ENCODE assay signal across 14 cellular contexts in genomic region chr2:115574667-115575066, GRCh38.
DNase-seq lines count a peak whose midpoint lies in the region; TF ChIP-seq lines count a peak whose summit lies in the region.
"Had no signal": no experiment of that assay in that cellular context is flagged by ENCODE, and none has a peak within 500 bp of the region (broad histone marks: within the 10 kb centered on the region; RNA-seq: fewer than 3 reads in every experiment).

No MANE protein-coding gene starts in this region.

- H3K27me3 Mint-ChIP-seq in glutamatergic neuron (ENCODE audit: unreplicated experiment) = peaks cover 4% of the 10 kb centered on the region
- H3K27me3 Mint-ChIP-seq: B cell; CD4-positive, alpha-beta T cell had no signal

- H3K27ac ChIP-seq in testis = no peak overlapping the region

- H3K4me1 Mint-ChIP-seq in glutamatergic neuron (ENCODE audit: low read depth, unreplicated experiment) = peaks cover 18% of the 10 kb centered on the region
- H3K4me1 Mint-ChIP-seq: B cell, GM23338 had no signal

- no peaks in the 10 kb centered on the region for H3K36me3 ChIP-seq in testis (ENCODE audit: low read depth, missing control alignments)

- peak overlapping the region; percentile 92 for H3K27ac Mint-ChIP-seq in glutamatergic neuron (ENCODE audit: unreplicated experiment)
- H3K27ac Mint-ChIP-seq: B cell; CD4-positive, alpha-beta T cell; GM23338 had no signal

- TF ChIP-seq POLR2A in testis (IDR thresholded peaks at IDR 0.05) = no peak

- 53 to 78% methylated on average over 5 of the region's 5 CpGs for WGBS in testis, 2 donors

- H3K4me1 ChIP-seq in testis = no peaks in the 10 kb centered on the region

- peaks cover 10% of the 10 kb centered on the region for H3K36me3 Mint-ChIP-seq in glutamatergic neuron (ENCODE audit: unreplicated experiment)

- H3K4me3 Mint-ChIP-seq in glutamatergic neuron (ENCODE audit: unreplicated experiment) = no peak overlapping the region
- H3K4me3 Mint-ChIP-seq: B cell; CD4-positive, alpha-beta T cell; GM23338 had no signal

- DNase-seq in COR-L47 (lab: John Stamatoyannopoulos, UW) (peak; percentile 91), LNCaP clone FGC (ENCODE audit: low read depth) (peak; percentile 28), NCI-H748 treated with DMSO at 0.1 percent for 48 hours (lab: John Stamatoyannopoulos, UW) (peak; percentile 23), glutamatergic neuron (no peak), testis (no peak), NCI-H1694 (lab: John Stamatoyannopoulos, UW) (no peak), HuH-7 (ENCODE audit: low spot score) (no peak)
- DNase-seq in activated CD4-positive, alpha-beta T cell treated with anti-CD3 and anti-CD28 coated beads for 48 hours = no peak
- DNase-seq: C1 segment of cervical spinal cord; CD4-positive, alpha-beta T cell; DMS79; H7 had no signal

- no peak for TF ChIP-seq CTCF in LNCaP clone FGC (IDR thresholded peaks at IDR 0.05; ENCODE audit: control insufficient read depth, extremely low read depth, insufficient read depth)
- TF ChIP-seq CTCF in glutamatergic neuron (IDR thresholded peaks at IDR 0.05; ENCODE audit: partially characterized antibody, unreplicated experiment) = no peak
- no peak for TF ChIP-seq CTCF in testis (IDR thresholded peaks at IDR 0.05)

- no peak overlapping the region for H3K4me3 ChIP-seq in LNCaP clone FGC (ENCODE audit: low read depth, low read length)
- H3K4me3 ChIP-seq in testis = no peak overlapping the region
- H3K4me3 ChIP-seq: GM23338 had no signal

- H3K27me3 ChIP-seq in testis = no peaks in the 10 kb centered on the region

- intact Hi-C loops in testis (cut with DNase I; ENCODE audit: low total_unique reads) = no loop called here

- H3K9me3 Mint-ChIP-seq in glutamatergic neuron (ENCODE audit: unreplicated experiment) = peaks cover 10% of the 10 kb centered on the region
- H3K9me3 Mint-ChIP-seq: GM23338 had no signal

- H3K9me3 ChIP-seq in testis = no peaks in the 10 kb centered on the region

Comparison
In these comparisons a context has a peak if more than half of its experiments do, and no peak if none do; other contexts are left out.
1. DNase-seq: peak in COR-L47 (single experiment), LNCaP clone FGC (single experiment) and NCI-H748 treated with DMSO at 0.1 percent for 48 hours (single experiment); none in glutamatergic neuron (single experiment), testis (single experiment), NCI-H1694 (single experiment), activated CD4-positive, alpha-beta T cell treated with anti-CD3 and anti-CD28 coated beads for 48 hours (single experiment) and HuH-7 (single experiment).